Comparison of ENCODE assay signal across 8 cellular contexts in genomic region chr10:42638821-42639270, GRCh38. TPM values are rescaled to one million over a fixed set of nuclear protein-coding genes. Genes with fewer than 3 reads are reported as not detected.
A peak's percentile ranks its signal among the peaks of the same experiment; 100 is the strongest.
DNase-seq lines count a peak whose midpoint lies in the region; ATAC-seq, FAIRE-seq and TF ChIP-seq lines count a peak whose summit lies in the region.

No MANE protein-coding gene starts in this region.

- H3K9me3 Mint-ChIP-seq in memory B cell: no peaks in the 10 kb centered on the region

- peaks cover 12% of the 10 kb centered on the region for H3K36me3 Mint-ChIP-seq in memory B cell

- H3K27ac ChIP-seq in heart right ventricle: peak overlapping the region; percentile 67 to 95 (median 92)
- H3K27ac ChIP-seq in upper lobe of left lung: peak overlapping the region; percentile 92 to 97 (median 94)

- peak overlapping the region; percentile 98 for H3K4me3 Mint-ChIP-seq in memory B cell

- in situ Hi-C loops in astrocyte of the spinal cord (cut with HindIII; ENCODE audit: low sequenced_read_pairs): no loop called here

- DNase-seq in heart right ventricle (no peak), cardiac septum (ENCODE audit: low spot score) (no peak), astrocyte of the spinal cord (ENCODE audit: low read depth, low spot score) (no peak), memory B cell (ENCODE audit: low spot score in 2 of 2) (no peak), upper lobe of left lung (no peak), left lobe of liver (ENCODE audit: low spot score) (no peak), H54 (ENCODE audit: insufficient read length, low spot score) (no peak)

- WGBS in heart right ventricle, 2 donors: 0 to 1% methylated on average over 6 of the region's 6 CpGs
- 0 to 2% methylated on average over 6 of the region's 6 CpGs for WGBS in upper lobe of left lung, 2 donors

- H3K9me3 ChIP-seq in heart right ventricle (no peaks in the 10 kb centered on the region), upper lobe of left lung (no peaks in the 10 kb centered on the region)

- H3K4me1 ChIP-seq in heart right ventricle (peaks cover 0 to 12% (median 5%) of the 10 kb centered on the region in 9 donors), upper lobe of left lung (peaks cover 0 to 14% (median 8%) of the 10 kb centered on the region in 4 donors)

- intact Hi-C loops in heart right ventricle (cut with DNase I) (loop anchor here in 4 of 10 donors (1.0 to 10.0 kb wide), 5 partner anchors 84 to 144 kb away; partner anchors contain the start of gene BMS1 (in 2 of the 4)), cardiac septum (cut with DNase I) (loop anchor here (2.0 to 10.0 kb wide), 2 partner anchors 86 to 146 kb away; partner anchors contain the start of gene BMS1)

- no peak for TF ChIP-seq CTCF in heart right ventricle (IDR thresholded peaks at IDR 0.05)
- no peak for TF ChIP-seq CTCF in astrocyte of the spinal cord (IDR thresholded peaks at IDR 0.05; ENCODE audit: low read depth, low read length)
- no peak for TF ChIP-seq CTCF in upper lobe of left lung (IDR thresholded peaks at IDR 0.05)

- no peaks in the 10 kb centered on the region for H3K27me3 Mint-ChIP-seq in memory B cell

- H3K4me3 ChIP-seq in heart right ventricle (peak overlapping the region; percentile 59 to 88 (median 80)), astrocyte of the spinal cord (ENCODE audit: low read depth, low read length) (peak overlapping the region; percentile 67), upper lobe of left lung (peak overlapping the region; percentile 80 to 90 (median 82))

- H3K27me3 ChIP-seq in heart right ventricle (no peaks in the 10 kb centered on the region), upper lobe of left lung (no peaks in the 10 kb centered on the region)

- peak overlapping the region; percentile 90 for H3K27ac Mint-ChIP-seq in memory B cell

- no peak for FAIRE-seq in H54 (lab: Jason Lieb, UNC)

- ATAC-seq in heart right ventricle (no peak), memory B cell (ENCODE audit: low read depth) (peak; percentile 24), upper lobe of left lung (ENCODE audit: low FRiP score in 2 of 2) (no peak), left lobe of liver (no peak), HG02571 (IDR thresholded peaks at IDR 0.05; ENCODE audit: unreplicated experiment) (no peak)

- peaks cover 11% of the 10 kb centered on the region for H3K4me1 Mint-ChIP-seq in memory B cell

- H3K36me3 ChIP-seq in heart right ventricle (peaks cover 0 to 5% (median 0%) of the 10 kb centered on the region in 9 donors), upper lobe of left lung (no peaks in the 10 kb centered on the region)

- no peak for TF ChIP-seq POLR2A in upper lobe of left lung (IDR thresholded peaks at IDR 0.05)
- no peak for TF ChIP-seq POLR2A in H54 (IDR thresholded peaks at IDR 0.05; ENCODE audit: low read depth, low read length)

- TF ChIP-seq EP300 in upper lobe of left lung (IDR thresholded peaks at IDR 0.05): no peak

RNA-seq across cellular contexts. Expression of gene ZNF33B, which starts 0.5 kb away (rescaled TPM):
- 10 to 100 TPM in 9 of 10 donors, 1 to 10 TPM in 1; 9.3 to 19.3 (median 14.2) TPM for total RNA-seq in heart right ventricle
- 1 to 10 TPM; 3.4 to 4.5 TPM for polyA plus RNA-seq in heart right ventricle
- total RNA-seq in cardiac septum: 7.4 TPM
- total RNA-seq in upper lobe of left lung: 10 to 100 TPM; 20.2 to 51.3 (median 32.0) TPM
- 17.3 TPM for total RNA-seq in left lobe of liver
